Comparison of ENCODE assay signal across 8 cellular contexts in the genomic region with DNA sequence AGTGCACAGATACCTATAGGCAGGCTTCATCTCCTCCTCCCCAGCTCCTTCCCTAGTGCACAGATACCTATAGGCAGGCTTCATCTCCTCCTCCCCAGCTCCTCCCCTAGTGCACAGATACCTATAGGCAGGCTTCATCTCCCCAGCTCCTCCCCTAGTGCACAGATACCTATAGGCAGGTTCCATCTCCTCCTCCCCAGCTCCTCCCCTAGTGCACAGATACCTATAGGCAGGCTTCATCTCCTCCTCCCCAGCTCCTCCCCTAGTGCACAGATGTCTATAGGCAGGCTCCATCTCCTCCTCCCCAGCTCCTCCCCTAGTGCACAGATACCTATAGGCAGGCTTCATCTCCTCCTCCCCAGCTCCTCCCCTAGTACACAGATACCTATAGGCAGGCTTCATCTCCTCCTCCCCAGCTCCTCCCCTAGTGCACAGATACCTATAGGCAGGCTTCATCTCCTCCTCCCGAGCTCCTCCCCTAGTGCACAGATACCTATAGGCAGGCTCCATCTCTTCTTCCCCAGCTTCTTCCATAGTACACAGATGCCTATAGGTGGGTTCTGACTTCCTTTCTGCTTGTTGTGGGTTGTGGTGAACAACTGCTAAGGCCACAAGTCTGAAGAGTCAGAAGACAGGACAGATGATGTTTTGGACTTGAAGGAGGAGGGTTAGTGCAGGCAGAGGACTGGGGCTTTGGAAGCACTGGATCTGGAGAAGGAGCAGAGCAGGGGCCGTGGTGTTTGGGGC. TPM values are rescaled to one million over a fixed set of nuclear protein-coding genes. Genes with fewer than 3 reads are reported as not detected.
DNase-seq lines count a peak whose midpoint lies in the region; ATAC-seq and TF ChIP-seq lines count a peak whose summit lies in the region.
"Not testable (repeated sequence)": the region's sequence is repeated elsewhere in the genome, so short reads cannot be mapped to it uniquely, and the experiment has no call there.

No MANE protein-coding gene starts in this region.

- H3K27me3 Mint-ChIP-seq in activated CD8-positive, alpha-beta memory T cell treated with anti-CD3 and anti-CD28 coated beads, Interleukin-2, amount 10 ng/mL, durations not matched to agents 7 days and 5 days: not testable (repeated sequence)

- H3K4me3 Mint-ChIP-seq in activated CD8-positive, alpha-beta memory T cell treated with anti-CD3 and anti-CD28 coated beads, Interleukin-2, amount 10 ng/mL, durations not matched to agents 7 days and 5 days: peak overlapping the region; percentile 78

- H3K9me3 Mint-ChIP-seq in activated CD8-positive, alpha-beta memory T cell treated with anti-CD3 and anti-CD28 coated beads, Interleukin-2, amount 10 ng/mL, durations not matched to agents 7 days and 5 days (ENCODE audit: low read depth): not testable (repeated sequence)

- TF ChIP-seq POLR2A in NB4 (IDR thresholded peaks at IDR 0.05; ENCODE audit: extremely low read depth, insufficient read length): peak; percentile 49

- not testable (repeated sequence) for TF ChIP-seq CTCF in NB4 (IDR thresholded peaks at IDR 0.05; ENCODE audit: low read depth, low read length)

- peak; percentile 61 for ATAC-seq in GM19043 (IDR thresholded peaks at IDR 0.05; ENCODE audit: low read depth, unreplicated experiment)
- ATAC-seq in GM21825 (IDR thresholded peaks at IDR 0.05; ENCODE audit: unreplicated experiment): peak; percentile 49
- ATAC-seq in HG03175 (IDR thresholded peaks at IDR 0.05; ENCODE audit: unreplicated experiment): peak; percentile 78
- peak; percentile 89 for ATAC-seq in activated CD8-positive, alpha-beta memory T cell treated with anti-CD3 and anti-CD28 coated beads, Interleukin-2, amount 10 ng/mL, durations not matched to agents 7 days and 5 days

- not testable (repeated sequence) for H3K27me3 ChIP-seq in effector memory CD4-positive, alpha-beta T cell (replicated peaks; ENCODE audit: control insufficient read depth, insufficient read depth, low read length, poor library complexity, severe bottlenecking)

- H3K27ac ChIP-seq in effector memory CD4-positive, alpha-beta T cell (ENCODE audit: insufficient read depth, low read length, poor library complexity, severe bottlenecking): peak overlapping the region; percentile 75

- peaks cover 21% of the 10 kb centered on the region for H3K36me3 Mint-ChIP-seq in activated CD8-positive, alpha-beta memory T cell treated with anti-CD3 and anti-CD28 coated beads, Interleukin-2, amount 10 ng/mL, durations not matched to agents 7 days and 5 days

- peak overlapping the region; percentile 64 for H3K4me3 ChIP-seq in NB4 (ENCODE audit: low read depth, low read length)
- not testable (repeated sequence) for H3K4me3 ChIP-seq in effector memory CD4-positive, alpha-beta T cell (ENCODE audit: insufficient read depth, low read depth, low read length, poor library complexity, severe bottlenecking)

- peaks cover 32% of the 10 kb centered on the region for H3K4me1 Mint-ChIP-seq in activated CD8-positive, alpha-beta memory T cell treated with anti-CD3 and anti-CD28 coated beads, Interleukin-2, amount 10 ng/mL, durations not matched to agents 7 days and 5 days

- DNase-seq in GDM1 (lab: John Stamatoyannopoulos, UW): peak; percentile 59
- DNase-seq in NB4 (ENCODE audit: low read depth): peak; percentile 94
- peak; percentile 87 for DNase-seq in activated CD8-positive, alpha-beta memory T cell treated with anti-CD3 and anti-CD28 coated beads, Interleukin-2, amount 10 ng/mL, durations not matched to agents 7 days and 5 days
- DNase-seq in effector memory CD4-positive, alpha-beta T cell: peak; percentile 51 to 60 (median 54)
- DNase-seq in stimulated activated CD8-positive, alpha-beta memory T cell treated with anti-CD3 and anti-CD28 coated beads, Interleukin-15, amount 100 ng/mL, for 48 hours (ENCODE audit: low read depth in 2 of 2): peak; percentile 25 to 30

- not testable (repeated sequence) for H3K9me3 ChIP-seq in effector memory CD4-positive, alpha-beta T cell (ENCODE audit: control insufficient read depth, low read length)

- H3K36me3 ChIP-seq in effector memory CD4-positive, alpha-beta T cell (ENCODE audit: control insufficient read depth, insufficient read depth, low read length): peaks cover 48% of the 10 kb centered on the region

- CTCF ChIA-PET in activated CD8-positive, alpha-beta memory T cell treated with anti-CD3 and anti-CD28 coated beads, Interleukin-2, amount 10 ng/mL, durations not matched to agents 7 days and 5 days (lab: Charles Lee): interaction anchor here (3.7 kb wide), 1 partner anchor 17 kb away, joined by 11 read pairs; no protein-coding TSS in a partner anchor

- H3K27ac Mint-ChIP-seq in activated CD8-positive, alpha-beta memory T cell treated with anti-CD3 and anti-CD28 coated beads, Interleukin-2, amount 10 ng/mL, durations not matched to agents 7 days and 5 days: peak overlapping the region; percentile 97

- peaks cover 35% of the 10 kb centered on the region for H3K4me1 ChIP-seq in effector memory CD4-positive, alpha-beta T cell (ENCODE audit: control insufficient read depth, insufficient read depth, low read length, poor library complexity, severe bottlenecking)

RNA-seq across cellular contexts. Expression of gene SORL1, which starts 29.5 kb away (rescaled TPM):
- 10 to 100 TPM; 17.4 to 38.6 TPM for total RNA-seq in activated CD8-positive, alpha-beta memory T cell treated with anti-CD3 and anti-CD28 coated beads, Interleukin-2, amount 10 ng/mL, durations not matched to agents 7 days and 5 days

Comparison
In these comparisons a context has a peak if more than half of its experiments do, and no peak if none do; other contexts are left out.
1. DNase-seq: peak in every context shown above with its lines; median percentile 94 in NB4; 87 in activated CD8-positive, alpha-beta memory T cell treated with anti-CD3 and anti-CD28 coated beads, Interleukin-2, amount 10 ng/mL, durations not matched to agents 7 days and 5 days; 59 in GDM1; 54 in effector memory CD4-positive, alpha-beta T cell; 28 in stimulated activated CD8-positive, alpha-beta memory T cell treated with anti-CD3 and anti-CD28 coated beads, Interleukin-15, amount 100 ng/mL, for 48 hours.